ENCODE assay signal across 1 cellular context in the genomic region with DNA sequence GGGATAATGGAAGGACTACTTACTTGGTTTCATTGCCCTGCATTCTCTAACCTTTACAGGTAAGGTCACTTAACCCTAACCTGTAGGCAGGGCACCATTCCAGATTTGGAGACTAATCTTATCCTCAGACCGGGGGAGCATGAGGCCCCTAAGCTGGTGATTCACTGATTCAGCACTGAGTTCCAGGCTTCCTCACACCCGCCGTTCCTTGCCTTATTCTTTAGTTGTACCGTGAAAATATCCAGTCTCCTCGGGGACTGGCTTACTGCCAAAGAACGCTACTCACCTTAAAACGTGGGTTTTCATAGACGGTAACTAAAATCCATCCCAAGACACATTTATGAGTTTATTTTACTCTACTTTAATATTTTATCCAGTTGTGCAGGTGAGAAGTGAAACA.
TF ChIP-seq lines count a peak whose summit lies in the region.

No MANE protein-coding gene starts in this region.

TF ChIP-seq in GM23338, 12 proteins besides CTCF, POLR2A, EP300 and RAD21 (continued from another document):
- TF ChIP-seq EZH2 (IDR thresholded peaks at IDR 0.05; ENCODE audit: low read depth, unreplicated experiment), result no peak
- TF ChIP-seq ZNF331 (CRISPR knock-in tag; IDR thresholded peaks at IDR 0.05; ENCODE audit: low read depth), result no peak
- no peak for TF ChIP-seq NANOG (IDR thresholded peaks at IDR 0.05; ENCODE audit: borderline replicate concordance)
- no peak for TF ChIP-seq REST (IDR thresholded peaks at IDR 0.05; ENCODE audit: unreplicated experiment)
- no peak for TF ChIP-seq CREB1 (CRISPR knock-in tag; IDR thresholded peaks at IDR 0.05; ENCODE audit: low read depth)
